ENCODE assay signal across 20 cellular contexts in the genomic region with DNA sequence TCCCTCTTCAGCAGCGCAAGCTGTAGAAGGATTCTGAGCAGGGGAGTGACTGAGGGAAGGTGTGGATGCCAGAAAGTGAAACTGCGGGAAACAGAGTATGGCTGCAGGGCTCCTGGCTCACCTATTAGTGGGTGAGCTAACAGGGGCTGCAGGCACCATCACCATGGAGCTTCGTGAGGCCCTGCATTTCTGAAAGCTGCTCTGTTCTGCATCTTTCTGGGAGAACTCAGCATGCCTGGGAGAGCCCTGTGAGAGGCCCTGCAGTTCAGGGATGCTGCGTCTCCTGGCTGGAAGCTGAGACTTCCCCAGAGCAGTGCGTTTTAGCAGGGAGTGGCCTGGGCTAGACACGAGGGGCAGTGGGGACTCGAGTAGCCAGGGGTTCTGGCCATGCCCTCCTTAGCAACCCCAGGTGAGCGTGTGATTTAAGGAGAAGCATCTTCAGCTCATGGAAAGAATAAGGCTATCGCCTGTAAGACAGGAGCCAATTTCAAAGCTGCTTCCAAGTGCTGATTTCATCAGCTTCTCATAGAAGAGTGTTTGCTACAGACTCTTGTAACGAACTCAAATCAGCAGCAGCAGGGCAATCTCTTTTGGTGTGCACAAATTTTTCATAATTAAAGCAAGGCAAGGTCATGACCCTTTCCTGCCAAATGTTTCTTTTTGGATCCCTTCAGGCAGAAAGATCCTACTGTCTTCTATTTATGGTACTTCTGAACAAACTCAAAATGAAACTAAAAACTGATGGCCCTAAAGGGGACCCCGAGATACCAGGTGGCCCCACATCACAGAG.
DNase-seq lines count a peak whose midpoint lies in the region; ATAC-seq and TF ChIP-seq lines count a peak whose summit lies in the region.
"Had no signal": no experiment of that assay in that cellular context is flagged by ENCODE, and none has a peak within 500 bp of the region (broad histone marks: within the 10 kb centered on the region; RNA-seq: fewer than 3 reads in every experiment).

No MANE protein-coding gene starts in this region.

- ATAC-seq in esophagus mucosa (no peak), HG02981 (IDR thresholded peaks at IDR 0.05; ENCODE audit: unreplicated experiment) (no peak)
- ATAC-seq: GM12878, lower lobe of right lung had no signal

- H3K27me3 ChIP-seq in esophagus muscularis mucosa, result no peaks in the 10 kb centered on the region
- H3K27me3 ChIP-seq: dorsolateral prefrontal cortex had no signal

- TF ChIP-seq EP300 in esophagus muscularis mucosa (IDR thresholded peaks at IDR 0.05), result no peak

- intact Hi-C loops in esophagus muscularis mucosa (cut with DNase I) (no loop called here), posterior vena cava (cut with DNase I) (no loop called here)

- no peaks in the 10 kb centered on the region for H3K36me3 ChIP-seq in esophagus muscularis mucosa
- H3K36me3 ChIP-seq: lower lobe of right lung had no signal

- DNase-seq in D341Med (ENCODE audit: low spot score) (peak; percentile 1), NCI-H1694 treated with DMSO at 0.1 percent for 48 hours (lab: John Stamatoyannopoulos, UW) (peak; percentile 11), esophagus muscularis mucosa (ENCODE audit: extremely low spot score) (peak; percentile 66), posterior vena cava (ENCODE audit: low spot score) (peak; percentile 75), NCI-H187 (lab: John Stamatoyannopoulos, UW) (no peak)
- no peak for DNase-seq in central memory CD4-positive, alpha-beta T cell
- DNase-seq: CD4-positive, CD25-positive, alpha-beta regulatory T cell; EL; Kasumi-1; lower lobe of right lung; NCI-H146; NCI-H524; PC-9; SW 1271 had no signal

- no peak for TF ChIP-seq POLR2A in esophagus muscularis mucosa (IDR thresholded peaks at IDR 0.05; ENCODE audit: low read depth)

- no peaks in the 10 kb centered on the region for H3K9me3 ChIP-seq in esophagus muscularis mucosa
- H3K9me3 ChIP-seq: lower lobe of right lung had no signal

- no peak overlapping the region for H3K27ac ChIP-seq in esophagus muscularis mucosa (replicated peaks in 1 of 4)
- H3K27ac ChIP-seq: HL-60, lower lobe of right lung, PC-9, VCaP had no signal

- H3K4me1 ChIP-seq in esophagus muscularis mucosa, result peaks cover 13 to 27% (median 23%) of the 10 kb centered on the region in 4 donors

- 84% methylated on average over 11 of the region's 11 CpGs for WGBS in esophagus muscularis mucosa

- TF ChIP-seq CTCF in esophagus muscularis mucosa (IDR thresholded peaks at IDR 0.05), result no peak

- H3K4me3 ChIP-seq in esophagus muscularis mucosa, result no peak overlapping the region
- H3K4me3 ChIP-seq: dorsolateral prefrontal cortex, GM12878, lower lobe of right lung, PC-9 had no signal

Comparison
In these comparisons a context has a peak if more than half of its experiments do, and no peak if none do; other contexts are left out.
1. DNase-seq: peak in D341Med (single experiment), NCI-H1694 treated with DMSO at 0.1 percent for 48 hours (single experiment), esophagus muscularis mucosa (single experiment) and posterior vena cava (single experiment); none in central memory CD4-positive, alpha-beta T cell (single experiment) and NCI-H187 (0 of 2).